In the genomic region with DNA sequence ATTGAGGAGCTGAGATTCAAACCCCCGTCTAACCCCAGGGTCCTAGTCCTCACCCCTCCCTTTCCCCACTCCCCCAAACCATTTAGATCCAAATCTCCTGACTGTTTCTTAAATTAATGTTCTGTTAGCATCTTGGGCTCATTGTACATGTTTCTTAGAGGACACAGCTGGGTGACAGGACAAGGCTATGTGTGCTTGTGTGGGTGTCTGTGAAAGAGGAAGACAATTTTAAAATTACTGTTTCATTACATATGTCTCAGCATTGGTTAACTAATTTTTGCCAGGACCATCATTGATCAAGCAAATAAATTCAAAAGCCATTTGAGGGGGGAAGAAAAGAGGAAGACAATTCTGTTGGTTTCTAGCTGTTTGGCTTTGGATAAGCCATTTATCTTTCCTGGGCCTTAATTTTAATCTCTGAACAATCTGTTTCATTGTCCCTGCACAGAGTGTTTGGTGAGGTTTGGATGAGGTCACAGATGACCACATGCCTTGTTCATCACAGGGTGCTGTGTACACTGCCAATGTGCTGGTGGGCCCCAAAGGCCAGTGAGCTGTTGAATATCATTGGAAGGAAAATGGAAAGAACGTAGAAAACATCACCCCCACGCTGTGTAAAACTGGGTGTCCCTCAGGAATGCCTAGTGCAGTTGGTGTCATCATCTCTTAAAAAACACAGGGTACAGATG, we compare ENCODE assay signal across 15 cellular contexts.
"Had no signal": no experiment of that assay in that cellular context is flagged by ENCODE, and none has a peak within 500 bp of the region (broad histone marks: within the 10 kb centered on the region; RNA-seq: fewer than 3 reads in every experiment).

No MANE protein-coding gene starts in this region.

- H3K4me3 ChIP-seq: psoas muscle, vagina had no signal

- H3K4me1 ChIP-seq: psoas muscle, vagina had no signal

- FAIRE-seq: islet of Langerhans had no signal

- H3K36me3 ChIP-seq: brain microvascular endothelial cell, vagina had no signal

- H3K27me3 ChIP-seq: vagina had no signal

- H3K27ac ChIP-seq: brain microvascular endothelial cell, psoas muscle, vagina had no signal

- DNase-seq: activated CD4-positive, alpha-beta T cell treated with anti-CD3 and anti-CD28 coated beads, Interleukin-2, amount 50 U/mL, for 4 hours; activated CD4-positive, CD25-positive, alpha-beta regulatory T cell treated with anti-CD3 and anti-CD28 coated beads, Interleukin-2, amount 50 U/mL, for 72 hours; activated gamma-delta T cell; activated T-cell treated with anti-CD3 and anti-CD28 coated beads, Interleukin-2, amount 50 U/mL, for 4 hours; brain microvascular endothelial cell; cerebellar nuclear complex; occipital lobe; psoas muscle; stimulated activated CD4-positive, alpha-beta T cell treated with anti-CD3 and anti-CD28 coated beads, Interleukin-4, amount 100 ng/mL, for 24 hours; stimulated activated naive CD8-positive, alpha-beta T cell treated with anti-CD3 and anti-CD28 coated beads, Interleukin-15, amount 100 ng/mL, for 72 hours had no signal

- H3K9me3 ChIP-seq: psoas muscle, vagina had no signal

- ATAC-seq: activated T-cell treated with anti-CD3 and anti-CD28 coated beads, Interleukin-2, amount 50 U/mL, for 4 hours; esophagus mucosa; left lobe of liver; natural killer cell treated with Interleukin-12 subunit alpha and Interleukin-12 subunit beta and Interleukin-15 and Interleukin-18, amount 100 ng/mL, for 72 hours; psoas muscle; stimulated activated naive CD8-positive, alpha-beta T cell treated with anti-CD3 and anti-CD28 coated beads, Interleukin-15, amount 100 ng/mL, for 72 hours had no signal
